Comparison of ENCODE assay signal across 1 cellular context in genomic region chr1:16088351-16088911, GRCh38.
TF ChIP-seq lines count a peak whose summit lies in the region.

No MANE protein-coding gene starts in this region.

TF ChIP-seq in HCT116, 20 proteins besides CTCF, POLR2A, EP300 and RAD21 (continued from another document):
- TF ChIP-seq REST (IDR thresholded peaks at IDR 0.05; ENCODE audit: low read depth) = no peak
- TF ChIP-seq MAX (IDR thresholded peaks at IDR 0.05) = no peak
- TF ChIP-seq CEBPB (IDR thresholded peaks at IDR 0.05; ENCODE audit: low read depth) = no peak
- TF ChIP-seq YY1 (IDR thresholded peaks at IDR 0.05; ENCODE audit: extremely low read depth, insufficient replicate concordance, low read depth, low read length) = no peak
- no peak for TF ChIP-seq FOSL1 (IDR thresholded peaks at IDR 0.05; ENCODE audit: low read depth)
- TF ChIP-seq TCF7L2 (IDR thresholded peaks at IDR 0.05; ENCODE audit: borderline replicate concordance, extremely low read depth, insufficient read depth, insufficient read length) = no peak
- TF ChIP-seq POLR2AphosphoS5 (IDR thresholded peaks at IDR 0.05; ENCODE audit: low read depth, low read length) = no peak
- no peak for TF ChIP-seq SRF (IDR thresholded peaks at IDR 0.05; ENCODE audit: low read depth)
